ENCODE assay signal across 26 cellular contexts in genomic region chr7:148230341-148230740, GRCh38.
DNase-seq lines count a peak whose midpoint lies in the region; TF ChIP-seq lines count a peak whose summit lies in the region.
"Had no signal": no experiment of that assay in that cellular context is flagged by ENCODE, and none has a peak within 500 bp of the region (broad histone marks: within the 10 kb centered on the region; RNA-seq: fewer than 3 reads in every experiment).

No MANE protein-coding gene starts in this region.

- peaks cover 11% of the 10 kb centered on the region for H3F3A ChIP-seq in neural cell (ENCODE audit: insufficient read depth, low read length, poor library complexity, severe bottlenecking)

- H3K79me2 ChIP-seq in neural cell (replicated peaks; ENCODE audit: insufficient read depth, low read length): no peaks in the 10 kb centered on the region
- H3K79me2 ChIP-seq: parathyroid adenoma had no signal

- H3K9me2 ChIP-seq in neural cell (ENCODE audit: insufficient read depth, low read length): no peaks in the 10 kb centered on the region

- peak overlapping the region; percentile 32 for H3K27ac ChIP-seq in caudate nucleus (ENCODE audit: low read depth, low read length)
- peak overlapping the region; percentile 90 for H3K27ac ChIP-seq in neural cell (ENCODE audit: low read length)
- H3K27ac ChIP-seq in coronary artery: no peak overlapping the region
- H3K27ac ChIP-seq: adrenal gland, BLaER1, body of pancreas, gastrocnemius medialis, KMS-11, parathyroid adenoma, tibial nerve had no signal

- H3K9ac ChIP-seq in neural cell (ENCODE audit: low read length): peak overlapping the region; percentile 50
- H3K9ac ChIP-seq: BLaER1, KMS-11, parathyroid adenoma had no signal

- DNase-seq in NCI-H1092 (lab: John Stamatoyannopoulos, UW) (peak; percentile 41), NCI-H2171 (lab: John Stamatoyannopoulos, UW) (peak; percentile 14), caudate nucleus (lab: John Stamatoyannopoulos, UW) (peak in 37 of 61 donors; percentile 2 to 84 (median 28)), T-helper 1 cell (no peak), coronary artery (ENCODE audit: low spot score) (no peak)
- DNase-seq in activated CD4-positive, alpha-beta T cell treated with anti-CD3 and anti-CD28 coated beads, Interleukin-2, amount 50 U/mL, for 48 hours: no peak
- DNase-seq: activated CD4-positive, alpha-beta T cell treated with anti-CD3 and anti-CD28 coated beads for 36 hours; activated CD8-positive, alpha-beta T cell treated with anti-CD3 and anti-CD28 coated beads, Interleukin-2, amount 10 ng/mL, durations not matched to agents 7 days and 5 days; activated naive CD4-positive, alpha-beta T cell treated with anti-CD3 and anti-CD28 coated beads, Interleukin-2, amount 10 ng/mL, durations not matched to agents 7 days and 5 days; adrenal gland; body of pancreas; gastrocnemius medialis; GDM1; MG63; natural killer cell; NCI-H1436; NCI-H526; Right ventricle myocardium superior; stimulated activated CD4-positive, alpha-beta T cell treated with anti-CD3 and anti-CD28 coated beads, Interleukin-12 subunit alpha, Interleukin-12 subunit beta, amount 100 ng/mL, for 4 hours; stimulated activated CD4-positive, alpha-beta T cell treated with anti-CD3 and anti-CD28 coated beads, Interleukin-2, amount 100 ng/mL, for 48 hours had no signal

- H3K4me3 ChIP-seq in neural cell (ENCODE audit: low read length) (peak overlapping the region; percentile 47), coronary artery (no peak overlapping the region)
- H3K4me3 ChIP-seq: adrenal gland, BLaER1, body of pancreas, gastrocnemius medialis, lung, MG63, tibial nerve had no signal

- TF ChIP-seq RAD21 in neural cell (conservative IDR thresholded peaks at IDR 0.05): peak; percentile 41

- no peaks in the 10 kb centered on the region for H3K9me3 ChIP-seq in neural cell (ENCODE audit: low read length)
- H3K9me3 ChIP-seq: adrenal gland, body of pancreas, gastrocnemius medialis, MG63, tibial nerve had no signal

- TF ChIP-seq EP300 in neural cell (conservative IDR thresholded peaks at IDR 0.05; ENCODE audit: poor library complexity, severe bottlenecking): peak; percentile 97

- peak overlapping the region; percentile 5 for H2AFZ ChIP-seq in neural cell (ENCODE audit: low read depth, low read length)
- H2AFZ ChIP-seq: parathyroid adenoma had no signal

- H3K4me2 ChIP-seq in neural cell (ENCODE audit: low read length): peak overlapping the region; percentile 16
- H3K4me2 ChIP-seq: BLaER1, KMS-11 had no signal

- TF ChIP-seq CTCF in neural cell (IDR thresholded peaks at IDR 0.05; ENCODE audit: poor library complexity, severe bottlenecking): no peak
- no peak for TF ChIP-seq CTCF in coronary artery (IDR thresholded peaks at IDR 0.05)

- no peaks in the 10 kb centered on the region for H4K20me1 ChIP-seq in neural cell (ENCODE audit: insufficient read depth)
- H4K20me1 ChIP-seq: BLaER1 had no signal

- H3K27me3 ChIP-seq in neural cell (ENCODE audit: insufficient read depth, low read depth, low read length): no peaks in the 10 kb centered on the region
- H3K27me3 ChIP-seq: adrenal gland, BLaER1, body of pancreas, gastrocnemius medialis, MG63, tibial nerve had no signal

- no peaks in the 10 kb centered on the region for H3K36me3 ChIP-seq in neural cell (ENCODE audit: insufficient read depth, low read length)
- H3K36me3 ChIP-seq: adrenal gland, BLaER1, gastrocnemius medialis, MG63, tibial nerve had no signal

TF ChIP-seq in neural cell, 6 proteins besides CTCF, POLR2A, EP300 and RAD21:
- TF ChIP-seq SMC3 (conservative IDR thresholded peaks at IDR 0.05; ENCODE audit: poor library complexity) (peak; percentile 37), POLR2AphosphoS5 (IDR thresholded peaks at IDR 0.05) (peak; percentile 79), REST (IDR thresholded peaks at IDR 0.05; ENCODE audit: borderline replicate concordance) (peak; percentile 92), TAF1 (IDR thresholded peaks at IDR 0.05; ENCODE audit: low read depth) (no peak)

Comparison
In these comparisons a context has a peak if more than half of its experiments do, and no peak if none do; other contexts are left out.
1. DNase-seq: peak in NCI-H1092 (single experiment), NCI-H2171 (single experiment) and caudate nucleus (37 of 61); none in activated CD4-positive, alpha-beta T cell treated with anti-CD3 and anti-CD28 coated beads, Interleukin-2, amount 50 U/mL, for 48 hours (0 of 2), T-helper 1 cell (0 of 5) and coronary artery (single experiment).
2. H3K27ac ChIP-seq: peak in caudate nucleus (single experiment) and neural cell (single experiment); none in coronary artery (0 of 2).